Comparison of ENCODE assay signal across 1 cellular context in genomic region chr3:181369637-181370036, GRCh38.
TF ChIP-seq lines count a peak whose summit lies in the region.

No MANE protein-coding gene starts in this region.

TF ChIP-seq in H1, 55 proteins besides CTCF, POLR2A, EP300 and RAD21 (continued from another document):
- TF ChIP-seq USF2 (IDR thresholded peaks at IDR 0.05; ENCODE audit: low read length) (no peak), BACH1 (IDR thresholded peaks at IDR 0.05; ENCODE audit: low read length) (no peak), BRCA1 (IDR thresholded peaks at IDR 0.05; ENCODE audit: low read depth, low read length) (no peak), SUZ12 (IDR thresholded peaks at IDR 0.05; ENCODE audit: low read length) (no peak), RFX5 (IDR thresholded peaks at IDR 0.05; ENCODE audit: borderline replicate concordance, low read depth, low read length) (no peak), SP4 (IDR thresholded peaks at IDR 0.05; ENCODE audit: low read length) (no peak), PHF8 (conservative IDR thresholded peaks at IDR 0.05; ENCODE audit: low read depth, low read length) (no peak), CHD7 (IDR thresholded peaks at IDR 0.05; ENCODE audit: insufficient replicate concordance, low read length) (no peak)
